Comparison of ENCODE assay signal across 1 cellular context in genomic region chr22:19497245-19497644, GRCh38.
TF ChIP-seq lines count a peak whose summit lies in the region.

No MANE protein-coding gene starts in this region.

TF ChIP-seq in K562, 482 proteins besides CTCF, POLR2A, EP300 and RAD21 (continued from another document):
- TF ChIP-seq IFI16 (CRISPR knock-in tag; IDR thresholded peaks at IDR 0.05) (no peak), SOX6 (IDR thresholded peaks at IDR 0.05) (peak; percentile 38; the same call in 1 of the 2 replicates), CBFB (CRISPR knock-in tag; IDR thresholded peaks at IDR 0.05) (no peak), ATF7 (IDR thresholded peaks at IDR 0.05) (peak; percentile 40; the same call in 1 of the 2 replicates), SETDB1 (IDR thresholded peaks at IDR 0.05; ENCODE audit: low read length) (peak; percentile 62), PHF21A (IDR thresholded peaks at IDR 0.05; ENCODE audit: borderline replicate concordance, low read depth) (no peak), CREM (IDR thresholded peaks at IDR 0.05; ENCODE audit: low read depth) (peak; percentile 51; the same call in 1 of the 2 replicates), FOXP4 (CRISPR knock-in tag; IDR thresholded peaks at IDR 0.05; ENCODE audit: borderline replicate concordance) (no peak), HINFP (tag; conservative IDR thresholded peaks at IDR 0.05; ENCODE audit: low read depth) (no peak), EGR1 (conservative IDR thresholded peaks at IDR 0.05) (peak; percentile 76), CTBP1 (IDR thresholded peaks at IDR 0.05; ENCODE audit: borderline replicate concordance) (peak; percentile 58; the same call in 1 of the 2 replicates), CLOCK (CRISPR knock-in tag; IDR thresholded peaks at IDR 0.05; ENCODE audit: borderline replicate concordance) (no peak), ZNF436 (CRISPR knock-in tag; IDR thresholded peaks at IDR 0.05) (no peak), ZNF764 (CRISPR knock-in tag; IDR thresholded peaks at IDR 0.05; ENCODE audit: low read depth) (no peak), NRF1 (conservative IDR thresholded peaks at IDR 0.05 in 1 of 2, IDR thresholded peaks at IDR 0.05 in 1 of 2) (peak; percentile 20 to 26; a peak in 1 of 4 replicates), TAF15 (IDR thresholded peaks at IDR 0.05; ENCODE audit: low read depth, low read length) (no peak), STAG1 (CRISPR knock-in tag; IDR thresholded peaks at IDR 0.05; ENCODE audit: borderline replicate concordance) (no peak), BRF1 (IDR thresholded peaks at IDR 0.05; ENCODE audit: borderline replicate concordance, extremely low read depth, insufficient read length) (no peak), ARID1B (IDR thresholded peaks at IDR 0.05) (no peak; the same call in 1 of the 2 replicates), KDM1A (IDR thresholded peaks at IDR 0.05) (no peak), RFX1 (IDR thresholded peaks at IDR 0.05) (no peak), EHMT2 (IDR thresholded peaks at IDR 0.05) (no peak), SMARCC2 (IDR thresholded peaks at IDR 0.05; ENCODE audit: low read depth) (no peak), REST (CRISPR knock-in tag; IDR thresholded peaks at IDR 0.05; ENCODE audit: low read depth) (0 out of 2 replicates have a peak, but pooled peaks have one; percentile 30), E2F3 (CRISPR knock-in tag; IDR thresholded peaks at IDR 0.05) (no peak), ZNF766 (CRISPR knock-in tag; conservative IDR thresholded peaks at IDR 0.05) (0 out of 2 replicates have a peak, but pooled peaks have one; percentile 15)
- TF ChIP-seq, protein P1, sequence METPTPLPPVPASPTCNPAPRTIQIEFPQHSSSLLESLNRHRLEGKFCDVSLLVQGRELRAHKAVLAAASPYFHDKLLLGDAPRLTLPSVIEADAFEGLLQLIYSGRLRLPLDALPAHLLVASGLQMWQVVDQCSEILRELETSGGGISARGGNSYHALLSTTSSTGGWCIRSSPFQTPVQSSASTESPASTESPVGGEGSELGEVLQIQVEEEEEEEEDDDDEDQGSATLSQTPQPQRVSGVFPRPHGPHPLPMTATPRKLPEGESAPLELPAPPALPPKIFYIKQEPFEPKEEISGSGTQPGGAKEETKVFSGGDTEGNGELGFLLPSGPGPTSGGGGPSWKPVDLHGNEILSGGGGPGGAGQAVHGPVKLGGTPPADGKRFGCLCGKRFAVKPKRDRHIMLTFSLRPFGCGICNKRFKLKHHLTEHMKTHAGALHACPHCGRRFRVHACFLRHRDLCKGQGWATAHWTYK (CRISPR knock-in tag; IDR thresholded peaks at IDR 0.05): peak; percentile 81; the same call in 1 of the 2 replicates
- TF ChIP-seq, protein P2, sequence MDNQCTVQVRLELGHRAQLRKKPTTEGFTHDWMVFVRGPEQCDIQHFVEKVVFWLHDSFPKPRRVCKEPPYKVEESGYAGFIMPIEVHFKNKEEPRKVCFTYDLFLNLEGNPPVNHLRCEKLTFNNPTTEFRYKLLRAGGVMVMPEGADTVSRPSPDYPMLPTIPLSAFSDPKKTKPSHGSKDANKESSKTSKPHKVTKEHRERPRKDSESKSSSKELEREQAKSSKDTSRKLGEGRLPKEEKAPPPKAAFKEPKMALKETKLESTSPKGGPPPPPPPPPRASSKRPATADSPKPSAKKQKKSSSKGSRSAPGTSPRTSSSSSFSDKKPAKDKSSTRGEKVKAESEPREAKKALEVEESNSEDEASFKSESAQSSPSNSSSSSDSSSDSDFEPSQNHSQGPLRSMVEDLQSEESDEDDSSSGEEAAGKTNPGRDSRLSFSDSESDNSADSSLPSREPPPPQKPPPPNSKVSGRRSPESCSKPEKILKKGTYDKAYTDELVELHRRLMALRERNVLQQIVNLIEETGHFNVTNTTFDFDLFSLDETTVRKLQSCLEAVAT (IDR thresholded peaks at IDR 0.05): no peak
- TF ChIP-seq, protein P3, sequence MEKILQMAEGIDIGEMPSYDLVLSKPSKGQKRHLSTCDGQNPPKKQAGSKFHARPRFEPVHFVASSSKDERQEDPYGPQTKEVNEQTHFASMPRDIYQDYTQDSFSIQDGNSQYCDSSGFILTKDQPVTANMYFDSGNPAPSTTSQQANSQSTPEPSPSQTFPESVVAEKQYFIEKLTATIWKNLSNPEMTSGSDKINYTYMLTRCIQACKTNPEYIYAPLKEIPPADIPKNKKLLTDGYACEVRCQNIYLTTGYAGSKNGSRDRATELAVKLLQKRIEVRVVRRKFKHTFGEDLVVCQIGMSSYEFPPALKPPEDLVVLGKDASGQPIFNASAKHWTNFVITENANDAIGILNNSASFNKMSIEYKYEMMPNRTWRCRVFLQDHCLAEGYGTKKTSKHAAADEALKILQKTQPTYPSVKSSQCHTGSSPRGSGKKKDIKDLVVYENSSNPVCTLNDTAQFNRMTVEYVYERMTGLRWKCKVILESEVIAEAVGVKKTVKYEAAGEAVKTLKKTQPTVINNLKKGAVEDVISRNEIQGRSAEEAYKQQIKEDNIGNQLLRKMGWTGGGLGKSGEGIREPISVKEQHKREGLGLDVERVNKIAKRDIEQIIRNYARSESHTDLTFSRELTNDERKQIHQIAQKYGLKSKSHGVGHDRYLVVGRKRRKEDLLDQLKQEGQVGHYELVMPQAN (IDR thresholded peaks at IDR 0.05; ENCODE audit: borderline replicate concordance): no peak
